16 cellular contexts compared by ENCODE assay signal in the genomic region with DNA sequence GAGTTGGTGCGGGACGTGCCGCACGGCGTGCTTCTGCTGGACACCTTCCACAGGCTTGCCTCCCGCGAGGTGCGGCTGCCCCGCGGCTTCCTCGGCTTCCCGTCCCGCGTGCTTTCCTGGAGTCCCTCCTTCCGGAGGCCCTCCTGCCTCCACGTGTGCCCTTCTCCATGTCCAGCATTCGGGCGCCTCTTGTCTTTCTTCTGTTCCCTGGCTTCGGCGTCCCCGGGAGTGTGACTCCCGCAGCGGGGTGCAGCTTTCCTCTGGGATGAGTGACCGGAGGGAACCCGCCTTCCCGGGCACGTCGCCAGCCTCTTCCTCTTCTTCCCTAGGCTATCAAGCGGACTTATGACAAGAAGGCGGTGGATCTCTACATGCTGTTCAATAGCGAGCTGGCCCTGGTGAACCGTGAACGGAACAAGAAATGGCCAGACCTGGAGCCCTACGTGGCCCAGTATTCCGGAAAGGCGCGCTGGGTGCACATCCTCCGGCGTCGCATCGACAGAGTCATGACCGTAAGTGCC. TPM values are rescaled to one million over a fixed set of nuclear protein-coding genes. Genes with fewer than 3 reads are reported as not detected.
DNase-seq lines count a peak whose midpoint lies in the region; ATAC-seq and TF ChIP-seq lines count a peak whose summit lies in the region.
"Had no signal": no experiment of that assay in that cellular context is flagged by ENCODE, and none has a peak within 500 bp of the region (broad histone marks: within the 10 kb centered on the region; RNA-seq: fewer than 3 reads in every experiment).

No MANE protein-coding gene starts in this region.

- DNase-seq in NCI-H524 (lab: John Stamatoyannopoulos, UW) (peak; percentile 36 to 37), NCI-H524 treated with DMSO at 0.1 percent for 48 hours (lab: John Stamatoyannopoulos, UW) (no peak), NCI-H1105 treated with DMSO at 0.1 percent for 48 hours (lab: John Stamatoyannopoulos, UW) (peak; percentile 74), RWPE1 (ENCODE audit: low spot score) (no peak)
- DNase-seq in activated T-helper 2 cell treated with anti-CD3 and anti-CD28 coated beads, Interferon-gamma antibody, Interleukin-2, Interleukin-4, amounts not matched to agents 10 μg/mL and 5 μg/mL and 100 μg/mL, durations not matched to agents 14 hours and 24 hours and 36 hours (ENCODE audit: low spot score), result no peak
- DNase-seq: activated CD4-positive, alpha-beta T cell treated with anti-CD3 and anti-CD28 coated beads for 48 hours; activated naive CD8-positive, alpha-beta T cell treated with anti-CD3 and anti-CD28 coated beads for 36 hours; effector memory CD4-positive, alpha-beta T cell; naive thymus-derived CD4-positive, alpha-beta T cell; NCI-H526 treated with DMSO at 0.1 percent for 48 hours; RPMI8226 had no signal

- POLR2A ChIA-PET in RWPE1 (lab: Yijun Ruan, JAX; ENCODE audit: low non-redundant PET), result no interaction called here

- peaks cover 0 to 14% (median 0%) of the 10 kb centered on the region in 5 donors for H3K4me1 ChIP-seq in subcutaneous abdominal adipose tissue (ENCODE audit: control insufficient read depth in 5 of 5, insufficient read depth in 5 of 5, low read length in 5 of 5)

- no peak for ATAC-seq in GM18909 (IDR thresholded peaks at IDR 0.05; ENCODE audit: poor library complexity, unreplicated experiment)
- ATAC-seq: naive thymus-derived CD4-positive, alpha-beta T cell had no signal

- H3K27ac Mint-ChIP-seq in activated T-helper 2 cell treated with anti-CD3 and anti-CD28 coated beads, Interferon-gamma antibody, Interleukin-2, Interleukin-4, amounts not matched to agents 10 μg/mL and 5 μg/mL and 100 μg/mL, durations not matched to agents 14 hours and 24 hours and 36 hours, result no peak overlapping the region
- H3K27ac Mint-ChIP-seq: activated naive CD8-positive, alpha-beta T cell treated with anti-CD3 and anti-CD28 coated beads for 36 hours; T-helper 1 cell treated with Interleukin-12 subunit alpha and Interleukin-12 subunit beta and Interleukin-4 antibody, amounts not matched to agents 30 μg/mL and 1 μg/mL, for 36 hours had no signal

- no peaks in the 10 kb centered on the region for H3K36me3 ChIP-seq in subcutaneous abdominal adipose tissue (ENCODE audit: control insufficient read depth in 5 of 5, insufficient read depth in 5 of 5, low read length in 5 of 5)
- H3K36me3 ChIP-seq: cardiac muscle cell had no signal

- CTCF ChIA-PET in RWPE1 (lab: Yijun Ruan, JAX), result no interaction called here

- H3K9me3 Mint-ChIP-seq in activated T-helper 2 cell treated with anti-CD3 and anti-CD28 coated beads, Interferon-gamma antibody, Interleukin-2, Interleukin-4, amounts not matched to agents 10 μg/mL and 5 μg/mL and 100 μg/mL, durations not matched to agents 14 hours and 24 hours and 36 hours, result no peaks in the 10 kb centered on the region
- H3K9me3 Mint-ChIP-seq: activated naive CD8-positive, alpha-beta T cell treated with anti-CD3 and anti-CD28 coated beads for 36 hours; T-helper 1 cell treated with Interleukin-12 subunit alpha and Interleukin-12 subunit beta and Interleukin-4 antibody, amounts not matched to agents 30 μg/mL and 1 μg/mL, for 36 hours had no signal

- H3K4me3 Mint-ChIP-seq in activated T-helper 2 cell treated with anti-CD3 and anti-CD28 coated beads, Interferon-gamma antibody, Interleukin-2, Interleukin-4, amounts not matched to agents 10 μg/mL and 5 μg/mL and 100 μg/mL, durations not matched to agents 14 hours and 24 hours and 36 hours (ENCODE audit: low read depth), result no peak overlapping the region
- H3K4me3 Mint-ChIP-seq: activated naive CD8-positive, alpha-beta T cell treated with anti-CD3 and anti-CD28 coated beads for 36 hours; T-helper 1 cell treated with Interleukin-12 subunit alpha and Interleukin-12 subunit beta and Interleukin-4 antibody, amounts not matched to agents 30 μg/mL and 1 μg/mL, for 36 hours had no signal

- H3K9me3 ChIP-seq in subcutaneous abdominal adipose tissue (ENCODE audit: control insufficient read depth in 5 of 5, low read length in 5 of 5), result no peaks in the 10 kb centered on the region

- peaks cover 21% of the 10 kb centered on the region for H3K27me3 Mint-ChIP-seq in activated T-helper 2 cell treated with anti-CD3 and anti-CD28 coated beads, Interferon-gamma antibody, Interleukin-2, Interleukin-4, amounts not matched to agents 10 μg/mL and 5 μg/mL and 100 μg/mL, durations not matched to agents 14 hours and 24 hours and 36 hours (ENCODE audit: low read depth)

- TF ChIP-seq CTCF in WI38 (IDR thresholded peaks at IDR 0.05; ENCODE audit: low read depth, low read length) (no peak), RWPE1 (conservative IDR thresholded peaks at IDR 0.05; ENCODE audit: low read depth) (no peak)

- H3K27me3 ChIP-seq in subcutaneous abdominal adipose tissue (ENCODE audit: control insufficient read depth in 5 of 5, insufficient read depth in 4 of 5, low read length in 5 of 5), result peaks cover 9 to 16% (median 9%) of the 10 kb centered on the region in 5 donors

- intact Hi-C loops in activated T-helper 2 cell treated with anti-CD3 and anti-CD28 coated beads, Interferon-gamma antibody, Interleukin-2, Interleukin-4, amounts not matched to agents 10 μg/mL and 5 μg/mL and 100 μg/mL, durations not matched to agents 14 hours and 24 hours and 36 hours (cut with micrococcal nuclease), result loop anchor here (10.0 kb wide), 1 partner anchor 254 kb away; no protein-coding TSS in a partner anchor

- H3K9ac ChIP-seq in subcutaneous abdominal adipose tissue (ENCODE audit: low read length in 5 of 5), result peak overlapping the region in 1 of 5 donors; percentile 37

- H3K4me3 ChIP-seq in WI38 (ENCODE audit: low read depth, low read length) (peak overlapping the region; percentile 17; the same call in 1 of the 2 replicates), subcutaneous abdominal adipose tissue (ENCODE audit: low read depth in 1 of 5, low read length in 5 of 5) (peak overlapping the region; percentile 7 to 50 (median 40))
- H3K4me3 ChIP-seq: cardiac muscle cell had no signal

- no peaks in the 10 kb centered on the region for H3K4me1 Mint-ChIP-seq in activated T-helper 2 cell treated with anti-CD3 and anti-CD28 coated beads, Interferon-gamma antibody, Interleukin-2, Interleukin-4, amounts not matched to agents 10 μg/mL and 5 μg/mL and 100 μg/mL, durations not matched to agents 14 hours and 24 hours and 36 hours (ENCODE audit: low read depth)
- H3K4me1 Mint-ChIP-seq: activated naive CD8-positive, alpha-beta T cell treated with anti-CD3 and anti-CD28 coated beads for 36 hours had no signal

- no peaks in the 10 kb centered on the region for H3K36me3 Mint-ChIP-seq in activated T-helper 2 cell treated with anti-CD3 and anti-CD28 coated beads, Interferon-gamma antibody, Interleukin-2, Interleukin-4, amounts not matched to agents 10 μg/mL and 5 μg/mL and 100 μg/mL, durations not matched to agents 14 hours and 24 hours and 36 hours (ENCODE audit: low read depth)
- H3K36me3 Mint-ChIP-seq: activated naive CD8-positive, alpha-beta T cell treated with anti-CD3 and anti-CD28 coated beads for 36 hours; naive thymus-derived CD4-positive, alpha-beta T cell had no signal

- H3K27ac ChIP-seq in subcutaneous abdominal adipose tissue (ENCODE audit: low read depth, low read length) (no peak overlapping the region), RWPE1 (no peak overlapping the region)
- H3K27ac ChIP-seq: cardiac muscle cell had no signal

RNA-seq across cellular contexts. Expression of a gene that starts 23.0 kb away (rescaled TPM):
- not detected in 2 replicates for total RNA-seq in activated T-helper 2 cell treated with anti-CD3 and anti-CD28 coated beads, Interferon-gamma antibody, Interleukin-2, Interleukin-4, amounts not matched to agents 10 μg/mL and 5 μg/mL and 100 μg/mL, durations not matched to agents 14 hours and 24 hours and 36 hours

RNA-seq across cellular contexts. Expression of a gene that starts 35.5 kb away (rescaled TPM):
- not detected in 2 replicates for total RNA-seq in activated T-helper 2 cell treated with anti-CD3 and anti-CD28 coated beads, Interferon-gamma antibody, Interleukin-2, Interleukin-4, amounts not matched to agents 10 μg/mL and 5 μg/mL and 100 μg/mL, durations not matched to agents 14 hours and 24 hours and 36 hours
- total RNA-seq: activated naive CD8-positive, alpha-beta T cell treated with anti-CD3 and anti-CD28 coated beads for 36 hours; naive thymus-derived CD4-positive, alpha-beta T cell had no signal

RNA-seq across cellular contexts. Expression of a gene that starts 52.3 kb away (rescaled TPM):
- total RNA-seq in activated T-helper 2 cell treated with anti-CD3 and anti-CD28 coated beads, Interferon-gamma antibody, Interleukin-2, Interleukin-4, amounts not matched to agents 10 μg/mL and 5 μg/mL and 100 μg/mL, durations not matched to agents 14 hours and 24 hours and 36 hours, result 33.2 and 34.5 TPM in 2 replicates

RNA-seq across cellular contexts. Expression of a gene that starts 53.3 kb away (rescaled TPM):
- 165 and 174 TPM in 2 replicates for total RNA-seq in activated T-helper 2 cell treated with anti-CD3 and anti-CD28 coated beads, Interferon-gamma antibody, Interleukin-2, Interleukin-4, amounts not matched to agents 10 μg/mL and 5 μg/mL and 100 μg/mL, durations not matched to agents 14 hours and 24 hours and 36 hours

Comparison
In these comparisons a context has a peak if more than half of its experiments do, and no peak if none do; other contexts are left out.
1. DNase-seq: peak in NCI-H524 (2 of 2) and NCI-H1105 treated with DMSO at 0.1 percent for 48 hours (single experiment); none in NCI-H524 treated with DMSO at 0.1 percent for 48 hours (single experiment), activated T-helper 2 cell treated with anti-CD3 and anti-CD28 coated beads, Interferon-gamma antibody, Interleukin-2, Interleukin-4, amounts not matched to agents 10 μg/mL and 5 μg/mL and 100 μg/mL, durations not matched to agents 14 hours and 24 hours and 36 hours (single experiment) and RWPE1 (single experiment).